In genomic region chr7:140062528-140063299, GRCh38 we compare ENCODE assay signal across 1 cellular context.
TF ChIP-seq lines count a peak whose summit lies in the region.

Gene PARP12, minus strand, starts transcription at chr7:140062951. Its CDS starts 104 bp downstream, at chr7:140062847.

TF ChIP-seq in WTC11, 78 proteins besides CTCF, POLR2A, EP300 and RAD21 (continued from another document):
- no peak for TF ChIP-seq ZNF281 (CRISPR knock-in tag; IDR thresholded peaks at IDR 0.05)
- no peak for TF ChIP-seq TEAD1 (CRISPR knock-in tag; IDR thresholded peaks at IDR 0.05)
